ENCODE assay signal across 8 cellular contexts in genomic region chr11:43852057-43852636, GRCh38. TPM values are rescaled to one million over a fixed set of nuclear protein-coding genes. Genes with fewer than 3 reads are reported as not detected.
DNase-seq lines count a peak whose midpoint lies in the region; ATAC-seq and TF ChIP-seq lines count a peak whose summit lies in the region.

No MANE protein-coding gene starts in this region.

- intact Hi-C loops in esophagus squamous epithelium (cut with DNase I) = no loop called here

- no peak for TF ChIP-seq EP300 in neural cell (conservative IDR thresholded peaks at IDR 0.05; ENCODE audit: poor library complexity, severe bottlenecking)

- H3K27me3 Mint-ChIP-seq in CD4-positive, CD25-positive, alpha-beta regulatory T cell = no peaks in the 10 kb centered on the region

- no peak overlapping the region for H3K4me2 ChIP-seq in OCI-LY1 (ENCODE audit: low read length)
- no peak overlapping the region for H3K4me2 ChIP-seq in neural cell (ENCODE audit: low read length)

- H3F3A ChIP-seq in OCI-LY1 (ENCODE audit: insufficient read depth, low read length) (no peaks in the 10 kb centered on the region), neural cell (ENCODE audit: insufficient read depth, low read length, poor library complexity, severe bottlenecking) (no peaks in the 10 kb centered on the region)

- H3K27ac ChIP-seq in CD4-positive, CD25-positive, alpha-beta regulatory T cell (ENCODE audit: insufficient read depth, low read length, poor library complexity, severe bottlenecking) = no peak overlapping the region
- H3K27ac ChIP-seq in OCI-LY1 (ENCODE audit: low read depth, low read length, poor library complexity, severe bottlenecking) (no peak overlapping the region), esophagus squamous epithelium (no peak overlapping the region), neural cell (ENCODE audit: low read length) (no peak overlapping the region), thoracic aorta (no peak overlapping the region)

- no peaks in the 10 kb centered on the region for H3K9me2 ChIP-seq in OCI-LY1 (ENCODE audit: low read depth, low read length)
- no peaks in the 10 kb centered on the region for H3K9me2 ChIP-seq in neural cell (ENCODE audit: insufficient read depth, low read length)

- H3K9me3 ChIP-seq in CD4-positive, CD25-positive, alpha-beta regulatory T cell (ENCODE audit: control insufficient read depth in 2 of 2, low read length in 2 of 2) = no peaks in the 10 kb centered on the region
- H3K9me3 ChIP-seq in OCI-LY1 (ENCODE audit: low read length) = no peaks in the 10 kb centered on the region
- H3K9me3 ChIP-seq in esophagus squamous epithelium = no peaks in the 10 kb centered on the region
- no peaks in the 10 kb centered on the region for H3K9me3 ChIP-seq in neural cell (ENCODE audit: low read length)
- no peaks in the 10 kb centered on the region for H3K9me3 ChIP-seq in thoracic aorta

- peak; percentile 99 for TF ChIP-seq RAD21 in neural cell (conservative IDR thresholded peaks at IDR 0.05)

- H4K20me1 ChIP-seq in OCI-LY1 (ENCODE audit: insufficient read depth, low read length) = no peaks in the 10 kb centered on the region
- H4K20me1 ChIP-seq in neural cell (ENCODE audit: insufficient read depth) = no peaks in the 10 kb centered on the region

- no peak overlapping the region for H3K27ac Mint-ChIP-seq in CD4-positive, CD25-positive, alpha-beta regulatory T cell

- H3K36me3 ChIP-seq in CD4-positive, CD25-positive, alpha-beta regulatory T cell (ENCODE audit: control insufficient read depth, insufficient read depth, low read length) = no peaks in the 10 kb centered on the region
- H3K36me3 ChIP-seq in OCI-LY1 (ENCODE audit: insufficient read depth, low read length) = peaks cover 27% of the 10 kb centered on the region; the same call in 1 of the 2 replicates
- H3K36me3 ChIP-seq in esophagus squamous epithelium = peaks cover 0 to 37% (median 0%) of the 10 kb centered on the region in 3 donors
- no peaks in the 10 kb centered on the region for H3K36me3 ChIP-seq in neural cell (ENCODE audit: insufficient read depth, low read length)
- H3K36me3 ChIP-seq in thoracic aorta = peaks cover 15% of the 10 kb centered on the region

- ATAC-seq in CD4-positive, CD25-positive, alpha-beta regulatory T cell (ENCODE audit: low read depth in 2 of 2) = peak; percentile 74 to 78
- peak; percentile 94 for ATAC-seq in GM18868 (IDR thresholded peaks at IDR 0.05; ENCODE audit: unreplicated experiment)
- ATAC-seq in HG03439 (IDR thresholded peaks at IDR 0.05; ENCODE audit: unreplicated experiment) = peak; percentile 85
- no peak for ATAC-seq in thoracic aorta (ENCODE audit: insufficient number of reproducible peaks, low FRiP score, low read depth)

- H3K27me3 ChIP-seq in CD4-positive, CD25-positive, alpha-beta regulatory T cell (ENCODE audit: control insufficient read depth, insufficient read depth, low read length) = no peaks in the 10 kb centered on the region
- H3K27me3 ChIP-seq in OCI-LY1 (ENCODE audit: insufficient read depth, low read length) = no peaks in the 10 kb centered on the region
- no peaks in the 10 kb centered on the region for H3K27me3 ChIP-seq in esophagus squamous epithelium
- no peaks in the 10 kb centered on the region for H3K27me3 ChIP-seq in neural cell (ENCODE audit: insufficient read depth, low read depth, low read length)
- H3K27me3 ChIP-seq in thoracic aorta (replicated peaks; ENCODE audit: insufficient read depth) = no peaks in the 10 kb centered on the region

- peaks cover 12% of the 10 kb centered on the region for H3K36me3 Mint-ChIP-seq in CD4-positive, CD25-positive, alpha-beta regulatory T cell

- H3K79me2 ChIP-seq in OCI-LY1 (ENCODE audit: insufficient read depth, low read length) (no peaks in the 10 kb centered on the region), neural cell (replicated peaks; ENCODE audit: insufficient read depth, low read length) (no peaks in the 10 kb centered on the region)

- peaks cover 0 to 6% (median 5%) of the 10 kb centered on the region in 4 donors for H3K4me1 Mint-ChIP-seq in CD4-positive, CD25-positive, alpha-beta regulatory T cell

- no peak overlapping the region for H3K4me3 Mint-ChIP-seq in CD4-positive, CD25-positive, alpha-beta regulatory T cell

- H3K9me3 Mint-ChIP-seq in CD4-positive, CD25-positive, alpha-beta regulatory T cell = no peaks in the 10 kb centered on the region

- no peaks in the 10 kb centered on the region for H3K4me1 ChIP-seq in CD4-positive, CD25-positive, alpha-beta regulatory T cell (ENCODE audit: control insufficient read depth, insufficient read depth, low read length, poor library complexity, severe bottlenecking)
- H3K4me1 ChIP-seq in OCI-LY1 (ENCODE audit: insufficient read depth, low read length, severe bottlenecking) (no peaks in the 10 kb centered on the region), esophagus squamous epithelium (peaks cover 0 to 4% (median 0%) of the 10 kb centered on the region in 3 donors), thoracic aorta (ENCODE audit: control insufficient read depth in 1 of 2, low read depth in 2 of 2) (no peaks in the 10 kb centered on the region)

- H2AFZ ChIP-seq in OCI-LY1 (ENCODE audit: low read length) (no peak overlapping the region), neural cell (ENCODE audit: low read depth, low read length) (no peak overlapping the region)

- TF ChIP-seq CTCF in OCI-LY1 (IDR thresholded peaks at IDR 0.05; ENCODE audit: low read length) = peak; percentile 94
- peak; percentile 39 to 78 (median 60) for TF ChIP-seq CTCF in esophagus squamous epithelium (IDR thresholded peaks at IDR 0.05)
- peak; percentile 97 for TF ChIP-seq CTCF in neural cell (IDR thresholded peaks at IDR 0.05; ENCODE audit: poor library complexity, severe bottlenecking)
- TF ChIP-seq CTCF in thoracic aorta (IDR thresholded peaks at IDR 0.05) = peak; percentile 77

- DNase-seq in CD4-positive, CD25-positive, alpha-beta regulatory T cell = peak; percentile 10 to 78 (median 49)
- DNase-seq in activated T-cell treated with anti-CD3 and anti-CD28 coated beads for 1 hour (ENCODE audit: low read depth) (peak; percentile 36), esophagus squamous epithelium (lab: John Stamatoyannopoulos, UW) (no peak), thoracic aorta (ENCODE audit: low spot score) (no peak)

- WGBS in esophagus squamous epithelium, 2 donors = 23 to 26% methylated on average over 4 of the region's 4 CpGs

- no peak overlapping the region for H3K9ac ChIP-seq in OCI-LY1 (ENCODE audit: low read length)
- no peak overlapping the region for H3K9ac ChIP-seq in neural cell (ENCODE audit: low read length)

- H3K4me3 ChIP-seq in CD4-positive, CD25-positive, alpha-beta regulatory T cell (ENCODE audit: low read depth, low read length) = no peak overlapping the region
- H3K4me3 ChIP-seq in OCI-LY1 (ENCODE audit: low read depth, low read length, poor library complexity, severe bottlenecking) (no peak overlapping the region), esophagus squamous epithelium (no peak overlapping the region), neural cell (ENCODE audit: low read length) (no peak overlapping the region), thoracic aorta (no peak overlapping the region)

- TF ChIP-seq POLR2A in esophagus squamous epithelium (IDR thresholded peaks at IDR 0.05) = no peak

TF ChIP-seq in neural cell, 6 proteins besides CTCF, POLR2A, EP300 and RAD21:
- TF ChIP-seq POLR2AphosphoS5 (IDR thresholded peaks at IDR 0.05) = no peak
- TF ChIP-seq SMC3 (conservative IDR thresholded peaks at IDR 0.05; ENCODE audit: poor library complexity) = peak; percentile 96

RNA-seq across cellular contexts. Expression of gene ALKBH3, which starts 28.5 kb away (rescaled TPM):
- total RNA-seq in CD4-positive, CD25-positive, alpha-beta regulatory T cell = 17.4 TPM
- polyA plus RNA-seq in CD4-positive, CD25-positive, alpha-beta regulatory T cell = 10 to 100 TPM; 28.6 to 49.7 (median 41.1) TPM
- total RNA-seq in esophagus squamous epithelium (10 to 100 TPM; 25.6 to 41.2 (median 30.7) TPM), thoracic aorta (10 to 100 TPM; 28.1 to 65.5 TPM)
- polyA plus RNA-seq in neural cell = 27.0 and 34.7 TPM in 2 replicates
- 27.3 and 29.3 TPM in 2 replicates for polyA minus RNA-seq in neural cell

Comparison
In these comparisons a context has a peak if more than half of its experiments do, and no peak if none do; other contexts are left out.
1. DNase-seq: peak in CD4-positive, CD25-positive, alpha-beta regulatory T cell (3 of 3) and activated T-cell treated with anti-CD3 and anti-CD28 coated beads for 1 hour (single experiment); none in esophagus squamous epithelium (single experiment) and thoracic aorta (single experiment).
2. Peak in every context shown above with its lines, with median percentiles within 50 percentile points of each other: CTCF ChIP-seq.